In genomic region chr6:32194388-32194787, GRCh38 we compare ENCODE assay signal across 7 cellular contexts. TPM values are rescaled to one million over a fixed set of nuclear protein-coding genes. Genes with fewer than 3 reads are reported as not detected.
DNase-seq lines count a peak whose midpoint lies in the region; ATAC-seq, FAIRE-seq and TF ChIP-seq lines count a peak whose summit lies in the region.

No MANE protein-coding gene starts in this region.

- H2BK5ac ChIP-seq in H9 (ENCODE audit: insufficient read length, low read length), result no peak overlapping the region

- H3K79me2 ChIP-seq in keratinocyte (ENCODE audit: control insufficient read depth, insufficient read depth, low read length), result peaks cover 2% of the 10 kb centered on the region
- no peaks in the 10 kb centered on the region for H3K79me2 ChIP-seq in H9 (ENCODE audit: insufficient read depth, low read length)

- H3K79me1 ChIP-seq in H9 (ENCODE audit: insufficient read depth, low read depth, low read length, poor library complexity, severe bottlenecking), result no peaks in the 10 kb centered on the region

- no peak overlapping the region for H2BK12ac ChIP-seq in H9 (ENCODE audit: insufficient read length, low read depth, low read length)

- peaks cover 14% of the 10 kb centered on the region for H3K36me3 Mint-ChIP-seq in activated CD4-positive, alpha-beta memory T cell treated with anti-CD3 and anti-CD28 coated beads for 36 hours
- peaks cover 13% of the 10 kb centered on the region for H3K36me3 Mint-ChIP-seq in stimulated activated memory B cell treated with anti-CD40 and anti-IgM and Interleukin-4, amounts not matched to agents 10 μg/mL and 1 μg/mL and 100 μg/mL, for 72 hours
- no peaks in the 10 kb centered on the region for H3K36me3 Mint-ChIP-seq in H9 (ENCODE audit: insufficient read depth in 1 of 3, low read depth in 3 of 3)

- H3K9me3 Mint-ChIP-seq in activated CD4-positive, alpha-beta memory T cell treated with anti-CD3 and anti-CD28 coated beads for 36 hours, result no peaks in the 10 kb centered on the region
- no peaks in the 10 kb centered on the region for H3K9me3 Mint-ChIP-seq in stimulated activated memory B cell treated with anti-CD40 and anti-IgM and Interleukin-4, amounts not matched to agents 10 μg/mL and 1 μg/mL and 100 μg/mL, for 72 hours
- H3K9me3 Mint-ChIP-seq in H9, result no peaks in the 10 kb centered on the region; a peak in 1 of 5 replicates

- POLR2A ChIA-PET in activated CD4-positive, alpha-beta memory T cell treated with anti-CD3 and anti-CD28 coated beads for 36 hours (lab: Charles Lee), result interaction anchor here (1.6 to 1.7 kb wide), 2 partner anchors 15 to 66 kb away, joined by 7 to 9 read pairs; partner anchors contain the start of gene ATF6B

- H4K5ac ChIP-seq in H9 (ENCODE audit: insufficient read length, low read depth, low read length), result no peak overlapping the region

- no peak overlapping the region for H3K14ac ChIP-seq in H9 (ENCODE audit: insufficient read depth, low read length)

- TF ChIP-seq CTCF in keratinocyte (optimal IDR thresholded peaks at IDR 0.05 in 1 of 3, IDR thresholded peaks at IDR 0.05 in 1 of 3, conservative IDR thresholded peaks at IDR 0.05 in 1 of 3; ENCODE audit: extremely low read depth in 1 of 3, insufficient read depth in 2 of 3, low read length in 3 of 3) (no peak), H9 (conservative IDR thresholded peaks at IDR 0.05) (no peak)

- no peak overlapping the region for H4K8ac ChIP-seq in H9 (replicated peaks; ENCODE audit: insufficient read length, low read depth, low read length)

- H4K20me1 ChIP-seq in keratinocyte (ENCODE audit: control insufficient read depth, extremely low read depth, insufficient read depth, low read length), result no peaks in the 10 kb centered on the region
- no peaks in the 10 kb centered on the region for H4K20me1 ChIP-seq in H9 (ENCODE audit: control insufficient read depth, insufficient read depth, insufficient read length)

- no peak overlapping the region for H3K56ac ChIP-seq in H9 (ENCODE audit: insufficient read length, low read depth, low read length)

- H2AK5ac ChIP-seq in H9 (ENCODE audit: insufficient read length, low read length), result no peak overlapping the region

- no peak overlapping the region for H3K18ac ChIP-seq in H9 (ENCODE audit: insufficient read length, low read depth, low read length)

- no peak overlapping the region for H3K23ac ChIP-seq in H9 (ENCODE audit: insufficient read length, low read depth, low read length)

- H3K27me3 Mint-ChIP-seq in activated CD4-positive, alpha-beta memory T cell treated with anti-CD3 and anti-CD28 coated beads for 36 hours, result no peaks in the 10 kb centered on the region
- no peaks in the 10 kb centered on the region for H3K27me3 Mint-ChIP-seq in stimulated activated memory B cell treated with anti-CD40 and anti-IgM and Interleukin-4, amounts not matched to agents 10 μg/mL and 1 μg/mL and 100 μg/mL, for 72 hours
- no peaks in the 10 kb centered on the region for H3K27me3 Mint-ChIP-seq in H9 (ENCODE audit: low read depth)

- H3K4ac ChIP-seq in H9 (ENCODE audit: low read depth, low read length), result no peak overlapping the region

- H3K9ac ChIP-seq in HUES64 (ENCODE audit: low read depth, low read length), result no peak overlapping the region
- H3K9ac ChIP-seq in keratinocyte (ENCODE audit: control insufficient read depth, extremely low read depth, insufficient read depth, low read length), result no peak overlapping the region
- no peak overlapping the region for H3K9ac ChIP-seq in H9 (ENCODE audit: extremely low read depth, insufficient read length, low read length)

- H3K4me2 ChIP-seq in keratinocyte (ENCODE audit: control insufficient read depth, extremely low read depth, insufficient read depth, low read depth, low read length) (peak overlapping the region; percentile 75), H9 (ENCODE audit: insufficient read depth, insufficient read length, low read length) (no peak overlapping the region)

- CTCF ChIA-PET in activated CD4-positive, alpha-beta memory T cell treated with anti-CD3 and anti-CD28 coated beads for 36 hours (lab: Charles Lee), result interaction anchor here (1.0 to 2.5 kb wide), 5 partner anchors 8 to 70 kb away, joined by 3 to 21 read pairs (median 7); partner anchors contain the start of genes ATF6B, FKBPL and PRRT1

- dilution Hi-C loops in keratinocyte (cut with MboI; ENCODE audit: extremely low pct_ligation_motif_present, low sequenced_read_pairs), result no loop called here

- H2BK15ac ChIP-seq in H9 (ENCODE audit: low read depth, low read length), result no peak overlapping the region

- H3K9me3 ChIP-seq in HUES64 (ENCODE audit: insufficient read depth, low read depth, low read length), result no peaks in the 10 kb centered on the region
- no peaks in the 10 kb centered on the region for H3K9me3 ChIP-seq in keratinocyte (ENCODE audit: control insufficient read depth, low read depth, low read length)
- no peaks in the 10 kb centered on the region for H3K9me3 ChIP-seq in H9 (ENCODE audit: control insufficient read depth, low read depth, low read length)

- no peak overlapping the region for H2BK20ac ChIP-seq in H9 (ENCODE audit: low read depth, low read length, poor library complexity, severe bottlenecking)

- DNase-seq in activated CD4-positive, alpha-beta memory T cell treated with anti-CD3 and anti-CD28 coated beads for 36 hours, result no peak
- DNase-seq in keratinocyte (ENCODE audit: low read depth, low spot score), result no peak
- DNase-seq in HK-2 (ENCODE audit: unreplicated experiment), result no peak
- no peak for DNase-seq in H9
- no peak for DNase-seq in stimulated activated CD4-positive, alpha-beta T cell treated with anti-CD3 and anti-CD28 coated beads, Interleukin-1b, Interleukin-23, amount 100 ng/mL, for 48 hours

- peaks cover 12% of the 10 kb centered on the region for H3K23me2 ChIP-seq in H9 (ENCODE audit: insufficient read length, low read depth, low read length, poor library complexity, severe bottlenecking)

- WGBS in HUES64, result 93% methylated on average over 4 of the region's 4 CpGs
- WGBS in H9 (ENCODE audit: extremely low coverage, insufficient read length, low lambda C conversion rate), result no CpG with 5 or more reads among the region's 4 CpGs

- H3K4me3 ChIP-seq in HUES64 (ENCODE audit: low read length) (0 out of 2 replicates have a peak overlapping the region, but pooled peaks have one; percentile 61), keratinocyte (ENCODE audit: control insufficient read depth in 2 of 3, extremely low read depth in 1 of 3, insufficient read depth in 2 of 3, low read depth in 1 of 3, low read length in 3 of 3) (no peak overlapping the region)

- no peak for ATAC-seq in stimulated activated memory B cell treated with anti-CD40 and anti-IgM and Interleukin-4, amounts not matched to agents 10 μg/mL and 1 μg/mL and 100 μg/mL, for 72 hours

- H3K9me1 ChIP-seq in keratinocyte (ENCODE audit: control insufficient read depth, extremely low read depth, insufficient read depth, low read length), result no peaks in the 10 kb centered on the region

- H3K4me1 ChIP-seq in HUES64 (ENCODE audit: insufficient read depth, low read length) (peaks cover 45% of the 10 kb centered on the region), keratinocyte (ENCODE audit: control insufficient read depth, extremely low read depth, insufficient read depth, low read length) (peaks cover 30% of the 10 kb centered on the region), H9 (ENCODE audit: insufficient read depth, low read length) (peaks cover 7% of the 10 kb centered on the region)

- no peak overlapping the region for H2AFZ ChIP-seq in keratinocyte (ENCODE audit: control insufficient read depth, low read length)
- H2AFZ ChIP-seq in H9 (ENCODE audit: low read length), result no peak overlapping the region

- H3K36me3 ChIP-seq in HUES64 (ENCODE audit: insufficient read depth, low read length), result no peaks in the 10 kb centered on the region
- H3K36me3 ChIP-seq in keratinocyte (ENCODE audit: control insufficient read depth in 2 of 2, extremely low read depth in 1 of 2, insufficient read depth in 2 of 2, low read length in 2 of 2), result no peaks in the 10 kb centered on the region

- FAIRE-seq in keratinocyte (lab: Jason Lieb, UNC), result no peak

- H3K27ac Mint-ChIP-seq in activated CD4-positive, alpha-beta memory T cell treated with anti-CD3 and anti-CD28 coated beads for 36 hours, result peak overlapping the region; percentile 89
- peak overlapping the region; percentile 98 for H3K27ac Mint-ChIP-seq in stimulated activated memory B cell treated with anti-CD40 and anti-IgM and Interleukin-4, amounts not matched to agents 10 μg/mL and 1 μg/mL and 100 μg/mL, for 72 hours
- H3K27ac Mint-ChIP-seq in H9, result peak overlapping the region in 1 of 3 experiments; percentile 98; a peak in 3 of 7 replicates

- no peak overlapping the region for H4K91ac ChIP-seq in H9 (ENCODE audit: insufficient read length, low read depth, low read length)

- H3K27me3 ChIP-seq in HUES64 (ENCODE audit: insufficient read depth, low read length), result no peaks in the 10 kb centered on the region
- H3K27me3 ChIP-seq in keratinocyte (ENCODE audit: control insufficient read depth, extremely low read depth, insufficient read depth, low read length), result no peaks in the 10 kb centered on the region
- no peaks in the 10 kb centered on the region for H3K27me3 ChIP-seq in H9 (ENCODE audit: insufficient read depth, low read length)

- intact Hi-C loops in activated CD4-positive, alpha-beta memory T cell treated with anti-CD3 and anti-CD28 coated beads for 36 hours (cut with micrococcal nuclease), result loop anchor here (2.0 to 10.0 kb wide), 5 partner anchors 46 to 1220 kb away; partner anchors contain the start of genes CUTA, HSPA1B, LTA and PHF1

- H3T11ph ChIP-seq in H9 (ENCODE audit: low read length), result no peak overlapping the region

- H3K27ac ChIP-seq in HUES64 (ENCODE audit: low read depth, low read length), result peak overlapping the region; percentile 94
- no peak overlapping the region for H3K27ac ChIP-seq in keratinocyte (ENCODE audit: control insufficient read depth, insufficient read depth, low read length)
- no peak overlapping the region for H3K27ac ChIP-seq in H9 (ENCODE audit: insufficient read length, low read depth, low read length)

- H3K4me3 Mint-ChIP-seq in activated CD4-positive, alpha-beta memory T cell treated with anti-CD3 and anti-CD28 coated beads for 36 hours, result no peak overlapping the region
- peak overlapping the region; percentile 98 for H3K4me3 Mint-ChIP-seq in stimulated activated memory B cell treated with anti-CD40 and anti-IgM and Interleukin-4, amounts not matched to agents 10 μg/mL and 1 μg/mL and 100 μg/mL, for 72 hours
- H3K4me3 Mint-ChIP-seq in H9, result peak overlapping the region in 1 of 2 experiments; percentile 96; a peak in 3 of 5 replicates

- H3K4me1 Mint-ChIP-seq in activated CD4-positive, alpha-beta memory T cell treated with anti-CD3 and anti-CD28 coated beads for 36 hours (ENCODE audit: low read depth), result peaks cover 23% of the 10 kb centered on the region
- peaks cover 49% of the 10 kb centered on the region for H3K4me1 Mint-ChIP-seq in stimulated activated memory B cell treated with anti-CD40 and anti-IgM and Interleukin-4, amounts not matched to agents 10 μg/mL and 1 μg/mL and 100 μg/mL, for 72 hours
- H3K4me1 Mint-ChIP-seq in H9, result peaks cover 50 to 53% of the 10 kb centered on the region in 2 experiments

- H2BK120ac ChIP-seq in H9 (ENCODE audit: low read depth, low read length, poor library complexity, severe bottlenecking), result no peak overlapping the region

RNA-seq across cellular contexts. Expression of gene GPSM3, which starts 1.9 kb away (rescaled TPM):
- 9.2 TPM for polyA plus RNA-seq in HUES64 (2013, experiment 1 of 2)
- polyA plus RNA-seq in HUES64 (2013, experiment 2 of 2), result 11.5 TPM
- total RNA-seq in activated CD4-positive, alpha-beta memory T cell treated with anti-CD3 and anti-CD28 coated beads for 36 hours, result 100 to 1,000 TPM; 117 to 118 TPM
- polyA plus RNA-seq in keratinocyte, result 2.8 to 6.5 TPM (median 3.6 TPM) in 3 replicates
- not detected for polyA plus RNA-seq in keratinocyte (2011; ENCODE audit: low read depth)
- polyA plus RNA-seq in keratinocyte (2011; cell fraction: cytosol; rRNA removed), result 2.3 and 4.1 TPM in 2 replicates
- 1.7 and 2.1 TPM in 2 replicates for polyA plus RNA-seq in keratinocyte (2011; cell fraction: nucleus; rRNA removed)
- 0.39 and 7.2 TPM in 2 replicates for polyA plus RNA-seq in keratinocyte (2012; ENCODE audit: low replicate concordance)
- polyA minus RNA-seq in keratinocyte, result 1.6 to 9.5 TPM (median 3.2 TPM) in 3 replicates
- polyA minus RNA-seq in keratinocyte (2011; cell fraction: cytosol; rRNA and poly(A)+ RNA removed), result 2.9 TPM
- polyA minus RNA-seq in keratinocyte (2011; cell fraction: nucleus; rRNA and poly(A)+ RNA removed), result 0.42 TPM in 1 of 2 replicates, not detected in the other
- 11.8 and 12.0 TPM in 2 replicates for total RNA-seq in H9 (2021)

RNA-seq across cellular contexts. Expression of gene PBX2, which starts 4.4 kb away (rescaled TPM):
- 108 TPM for polyA plus RNA-seq in HUES64 (2013, experiment 1 of 2)
- 120 TPM for polyA plus RNA-seq in HUES64 (2013, experiment 2 of 2)
- total RNA-seq in activated CD4-positive, alpha-beta memory T cell treated with anti-CD3 and anti-CD28 coated beads for 36 hours, result 10 to 100 TPM; 63.4 to 65.9 TPM
- 43.5 to 54.9 TPM (median 44.0 TPM) in 3 replicates for polyA plus RNA-seq in keratinocyte
- polyA plus RNA-seq in keratinocyte (2011; ENCODE audit: low read depth), result 8.7 TPM
- 28.3 and 36.2 TPM in 2 replicates for polyA plus RNA-seq in keratinocyte (2011; cell fraction: cytosol; rRNA removed)
- 89.5 and 101 TPM in 2 replicates for polyA plus RNA-seq in keratinocyte (2011; cell fraction: nucleus; rRNA removed)
- polyA plus RNA-seq in keratinocyte (2012; ENCODE audit: low replicate concordance), result 19.5 and 38.4 TPM in 2 replicates
- 37.5 to 49.7 TPM (median 45.1 TPM) in 3 replicates for polyA minus RNA-seq in keratinocyte
- polyA minus RNA-seq in keratinocyte (2011; cell fraction: cytosol; rRNA and poly(A)+ RNA removed), result 30.5 TPM
- 16.9 and 22.4 TPM in 2 replicates for polyA minus RNA-seq in keratinocyte (2011; cell fraction: nucleus; rRNA and poly(A)+ RNA removed)
- 174 and 176 TPM in 2 replicates for total RNA-seq in H9 (2021)

RNA-seq across cellular contexts. Expression of gene AGER, which starts 10.3 kb away (rescaled TPM):
- 4.0 TPM for polyA plus RNA-seq in HUES64 (2013, experiment 1 of 2)
- 4.1 TPM for polyA plus RNA-seq in HUES64 (2013, experiment 2 of 2)
- 10 to 100 TPM; 16.5 to 23.5 TPM for total RNA-seq in activated CD4-positive, alpha-beta memory T cell treated with anti-CD3 and anti-CD28 coated beads for 36 hours
- 2.0 to 2.4 TPM (median 2.4 TPM) in 3 replicates for polyA plus RNA-seq in keratinocyte
- 4.5 TPM for polyA plus RNA-seq in keratinocyte (2011; ENCODE audit: low read depth)
- polyA plus RNA-seq in keratinocyte (2011; cell fraction: cytosol; rRNA removed), result 0.70 and 0.80 TPM in 2 replicates
- polyA plus RNA-seq in keratinocyte (2011; cell fraction: nucleus; rRNA removed), result 7.7 and 8.1 TPM in 2 replicates
- 2.3 and 4.0 TPM in 2 replicates for polyA plus RNA-seq in keratinocyte (2012; ENCODE audit: low replicate concordance)
- 0.33 to 1.3 TPM (median 0.56 TPM) in 3 replicates for polyA minus RNA-seq in keratinocyte
- not detected for polyA minus RNA-seq in keratinocyte (2011; cell fraction: cytosol; rRNA and poly(A)+ RNA removed)
- polyA minus RNA-seq in keratinocyte (2011; cell fraction: nucleus; rRNA and poly(A)+ RNA removed), result 0.63 and 0.85 TPM in 2 replicates
- 14.3 and 17.8 TPM in 2 replicates for total RNA-seq in H9 (2021)

RNA-seq across cellular contexts. Expression of gene RNF5, which starts 16.2 kb away (rescaled TPM):
- 88.9 TPM for polyA plus RNA-seq in HUES64 (2013, experiment 1 of 2)
- 98.6 TPM for polyA plus RNA-seq in HUES64 (2013, experiment 2 of 2)
- 10 to 100 TPM; 60.8 to 63.8 TPM for total RNA-seq in activated CD4-positive, alpha-beta memory T cell treated with anti-CD3 and anti-CD28 coated beads for 36 hours
- polyA plus RNA-seq in keratinocyte, result 29.6 to 43.2 TPM (median 33.2 TPM) in 3 replicates
- 2.9 TPM for polyA plus RNA-seq in keratinocyte (2011; ENCODE audit: low read depth)
- 36.8 and 37.5 TPM in 2 replicates for polyA plus RNA-seq in keratinocyte (2011; cell fraction: cytosol; rRNA removed)
- 15.3 and 17.9 TPM in 2 replicates for polyA plus RNA-seq in keratinocyte (2011; cell fraction: nucleus; rRNA removed)
- polyA plus RNA-seq in keratinocyte (2012; ENCODE audit: low replicate concordance), result 35.1 and 39.4 TPM in 2 replicates
- polyA minus RNA-seq in keratinocyte, result 15.1 to 20.0 TPM (median 16.7 TPM) in 3 replicates
- 15.0 TPM for polyA minus RNA-seq in keratinocyte (2011; cell fraction: cytosol; rRNA and poly(A)+ RNA removed)
- 4.0 and 7.0 TPM in 2 replicates for polyA minus RNA-seq in keratinocyte (2011; cell fraction: nucleus; rRNA and poly(A)+ RNA removed)
- 116 and 126 TPM in 2 replicates for total RNA-seq in H9 (2021)

RNA-seq across cellular contexts. Expression of gene AGPAT1, which starts 18.5 kb away (rescaled TPM):
- 79.0 TPM for polyA plus RNA-seq in HUES64 (2013, experiment 1 of 2)
- 88.3 TPM for polyA plus RNA-seq in HUES64 (2013, experiment 2 of 2)
- 10 to 100 TPM; 34.0 to 34.8 TPM for total RNA-seq in activated CD4-positive, alpha-beta memory T cell treated with anti-CD3 and anti-CD28 coated beads for 36 hours
- 46.4 to 85.1 TPM (median 54.7 TPM) in 3 replicates for polyA plus RNA-seq in keratinocyte
- 2.9 TPM for polyA plus RNA-seq in keratinocyte (2011; ENCODE audit: low read depth)
- polyA plus RNA-seq in keratinocyte (2011; cell fraction: cytosol; rRNA removed), result 85.0 and 105 TPM in 2 replicates
- 54.6 and 68.9 TPM in 2 replicates for polyA plus RNA-seq in keratinocyte (2011; cell fraction: nucleus; rRNA removed)
- polyA plus RNA-seq in keratinocyte (2012; ENCODE audit: low replicate concordance), result 32.3 and 71.2 TPM in 2 replicates
- polyA minus RNA-seq in keratinocyte, result 94.8 to 190 TPM (median 128 TPM) in 3 replicates
- 142 TPM for polyA minus RNA-seq in keratinocyte (2011; cell fraction: cytosol; rRNA and poly(A)+ RNA removed)
- 26.9 and 27.6 TPM in 2 replicates for polyA minus RNA-seq in keratinocyte (2011; cell fraction: nucleus; rRNA and poly(A)+ RNA removed)
- 88.8 and 89.5 TPM in 2 replicates for total RNA-seq in H9 (2021)
